16 cellular contexts compared by ENCODE assay signal in genomic region chr20:51042657-51043247, GRCh38. TPM values are rescaled to one million over a fixed set of nuclear protein-coding genes. Genes with fewer than 3 reads are reported as not detected.
DNase-seq lines count a peak whose midpoint lies in the region; ATAC-seq and TF ChIP-seq lines count a peak whose summit lies in the region.
"Had no signal": no experiment of that assay in that cellular context is flagged by ENCODE, and none has a peak within 500 bp of the region (broad histone marks: within the 10 kb centered on the region; RNA-seq: fewer than 3 reads in every experiment).

No MANE protein-coding gene starts in this region.

- H3K4me3 Mint-ChIP-seq in WTC11 (no peak overlapping the region), CD14-positive monocyte (no peak overlapping the region)
- H3K4me3 Mint-ChIP-seq: activated CD4-positive, alpha-beta T cell treated with anti-CD3 and anti-CD28 coated beads, Interleukin-2, amount 10 ng/mL, durations not matched to agents 24 days and 14 days had no signal

- H3K36me3 ChIP-seq in H7 (replicated peaks; ENCODE audit: control insufficient read depth, insufficient read depth, low read length): no peaks in the 10 kb centered on the region
- H3K36me3 ChIP-seq: BLaER1 had no signal

- CTCF ChIA-PET in WTC11 (lab: Charles Lee): interaction anchor here (0.6 to 2.0 kb wide), 22 partner anchors 8 to 275 kb away, joined by 3 to 21 read pairs (median 5); no protein-coding TSS in a partner anchor

- H3K27me3 Mint-ChIP-seq in WTC11 (ENCODE audit: low read depth) (no peaks in the 10 kb centered on the region; the same call in 1 of the 2 replicates), CD14-positive monocyte (ENCODE audit: low read depth in 3 of 3) (peaks cover 0 to 3% (median 2%) of the 10 kb centered on the region in 3 donors)
- H3K27me3 Mint-ChIP-seq: activated CD4-positive, alpha-beta T cell treated with anti-CD3 and anti-CD28 coated beads, Interleukin-2, amount 10 ng/mL, durations not matched to agents 24 days and 14 days had no signal

- ATAC-seq in WTC11 (peak; percentile 93), GM19463 (IDR thresholded peaks at IDR 0.05; ENCODE audit: unreplicated experiment) (no peak)

- H3K27ac Mint-ChIP-seq in WTC11 (no peak overlapping the region), CD14-positive monocyte (no peak overlapping the region)
- H3K27ac Mint-ChIP-seq: activated CD4-positive, alpha-beta T cell treated with anti-CD3 and anti-CD28 coated beads, Interleukin-2, amount 10 ng/mL, durations not matched to agents 24 days and 14 days had no signal

- DNase-seq in AG09309 (ENCODE audit: low read depth): no peak
- DNase-seq in H7: peak; percentile 77
- peak; percentile 65 for DNase-seq in WTC11 (ENCODE audit: low spot score)
- peak; percentile 73 for DNase-seq in iPS-NIHi7 (ENCODE audit: extremely low spot score)
- no peak for DNase-seq in coronary artery (ENCODE audit: low spot score)
- no peak for DNase-seq in CD14-positive monocyte (ENCODE audit: low spot score)
- no peak for DNase-seq in cerebellum (ENCODE audit: low spot score)
- DNase-seq: activated CD4-positive, alpha-beta T cell treated with anti-CD3 and anti-CD28 coated beads, Interleukin-2, amount 10 ng/mL, durations not matched to agents 24 days and 14 days; activated T-cell treated with anti-CD3 and anti-CD28 coated beads, Interleukin-2, amount 50 U/mL, for 48 hours; effector CD8-positive, alpha-beta T cell; EL; NCI-H2171 treated with DMSO at 0.1 percent for 48 hours; stimulated activated CD4-positive, alpha-beta T cell treated with anti-CD3 and anti-CD28 coated beads, Interleukin-4, amount 100 ng/mL, for 1 hour had no signal

- H3K4me1 Mint-ChIP-seq in WTC11: no peaks in the 10 kb centered on the region
- H3K4me1 Mint-ChIP-seq in CD14-positive monocyte: no peaks in the 10 kb centered on the region
- H3K4me1 Mint-ChIP-seq: activated CD4-positive, alpha-beta T cell treated with anti-CD3 and anti-CD28 coated beads, Interleukin-2, amount 10 ng/mL, durations not matched to agents 24 days and 14 days had no signal

- H3K27ac ChIP-seq in coronary artery: no peak overlapping the region

- H3K9me3 Mint-ChIP-seq in WTC11: peaks cover 14% of the 10 kb centered on the region
- peaks cover 0 to 6% (median 3%) of the 10 kb centered on the region in 7 donors for H3K9me3 Mint-ChIP-seq in CD14-positive monocyte
- H3K9me3 Mint-ChIP-seq: activated CD4-positive, alpha-beta T cell treated with anti-CD3 and anti-CD28 coated beads, Interleukin-2, amount 10 ng/mL, durations not matched to agents 24 days and 14 days had no signal

- no peaks in the 10 kb centered on the region for H3K27me3 ChIP-seq in H7 (ENCODE audit: control insufficient read depth, insufficient read depth, low read length)
- H3K27me3 ChIP-seq: BLaER1 had no signal

- H3K36me3 Mint-ChIP-seq in WTC11 (no peaks in the 10 kb centered on the region), CD14-positive monocyte (no peaks in the 10 kb centered on the region)

- POLR2A ChIA-PET in WTC11 (lab: Charles Lee): interaction anchor here (0.6 kb wide), 1 partner anchor 9 kb away, joined by 3 read pairs; no protein-coding TSS in a partner anchor

- H3K4me3 ChIP-seq in AG09309 (ENCODE audit: control insufficient read depth, low read depth, low read length) (no peak overlapping the region), H7 (ENCODE audit: insufficient read depth, low read depth, low read length) (no peak overlapping the region), coronary artery (no peak overlapping the region)
- H3K4me3 ChIP-seq: BLaER1 had no signal

- intact Hi-C loops in CD14-positive monocyte (cut with micrococcal nuclease): no loop called here

- peak; percentile 27 for TF ChIP-seq CTCF in AG09309 (IDR thresholded peaks at IDR 0.05; ENCODE audit: control insufficient read depth, insufficient read depth, low read depth, low read length, missing control alignments)
- 0 out of 2 replicates have a peak, but pooled peaks have one; percentile 27 for TF ChIP-seq CTCF in WTC11 (IDR thresholded peaks at IDR 0.05)
- TF ChIP-seq CTCF in coronary artery (IDR thresholded peaks at IDR 0.05): no peak
- TF ChIP-seq CTCF in CD14-positive monocyte (IDR thresholded peaks at IDR 0.05): no peak

TF ChIP-seq in WTC11, 78 proteins besides CTCF, POLR2A, EP300 and RAD21:
- no peak for TF ChIP-seq EMX1 (CRISPR knock-in tag; IDR thresholded peaks at IDR 0.05)
- no peak for TF ChIP-seq KAT7 (CRISPR knock-in tag; IDR thresholded peaks at IDR 0.05; ENCODE audit: borderline replicate concordance)
- TF ChIP-seq ESRRA (CRISPR knock-in tag; IDR thresholded peaks at IDR 0.05; ENCODE audit: borderline replicate concordance): no peak
- no peak for TF ChIP-seq SMAD3 (CRISPR knock-in tag; IDR thresholded peaks at IDR 0.05; ENCODE audit: borderline replicate concordance)
- TF ChIP-seq TEAD1 (CRISPR knock-in tag; IDR thresholded peaks at IDR 0.05): no peak
- no peak for TF ChIP-seq TP53 (CRISPR knock-in tag; IDR thresholded peaks at IDR 0.05)
- no peak for TF ChIP-seq NFYB (CRISPR knock-in tag; conservative IDR thresholded peaks at IDR 0.05; ENCODE audit: low read depth)
- no peak for TF ChIP-seq ATF6 (CRISPR knock-in tag; IDR thresholded peaks at IDR 0.05)
- TF ChIP-seq RELA (CRISPR knock-in tag; IDR thresholded peaks at IDR 0.05; ENCODE audit: borderline replicate concordance): no peak
- TF ChIP-seq ZNF317 (CRISPR knock-in tag; IDR thresholded peaks at IDR 0.05; ENCODE audit: borderline replicate concordance, low read depth): no peak
- TF ChIP-seq MXD4 (CRISPR knock-in tag; IDR thresholded peaks at IDR 0.05; ENCODE audit: borderline replicate concordance): no peak
- TF ChIP-seq E2F5 (CRISPR knock-in tag; IDR thresholded peaks at IDR 0.05): no peak
- TF ChIP-seq ZMAT4 (CRISPR knock-in tag; IDR thresholded peaks at IDR 0.05): no peak
- TF ChIP-seq SMAD4 (CRISPR knock-in tag; IDR thresholded peaks at IDR 0.05): no peak
- no peak for TF ChIP-seq JUN (CRISPR knock-in tag; IDR thresholded peaks at IDR 0.05)
- no peak for TF ChIP-seq ATF1 (CRISPR knock-in tag; IDR thresholded peaks at IDR 0.05)
- TF ChIP-seq GABPB1 (CRISPR knock-in tag; IDR thresholded peaks at IDR 0.05): no peak
- TF ChIP-seq NFE2L1 (CRISPR knock-in tag; IDR thresholded peaks at IDR 0.05): no peak
- no peak for TF ChIP-seq NR3C1 (CRISPR knock-in tag; conservative IDR thresholded peaks at IDR 0.05; ENCODE audit: low read depth)

RNA-seq across cellular contexts. Expression of gene KCNG1, which starts 19.8 kb away (rescaled TPM):
- total RNA-seq in H7 (2014; rRNA removed; shearing (Covaris generic)): 116 and 174 TPM in 2 replicates
- total RNA-seq in WTC11 (2021): 31.2 to 34.6 TPM (median 31.6 TPM) in 3 replicates
- not detected for polyA plus RNA-seq in CD14-positive monocyte
- 3.5 TPM for total RNA-seq in cerebellum
- total RNA-seq: T-helper 2 cell treated with Interferon-gamma antibody and Interleukin-4, amounts not matched to agents 100 ng/mL and 5 ng/mL, for 36 hours had no signal

Comparison
In these comparisons a context has a peak if more than half of its experiments do, and no peak if none do; other contexts are left out.
1. DNase-seq: peak in H7 (single experiment), WTC11 (single experiment) and iPS-NIHi7 (single experiment); none in AG09309 (single experiment), coronary artery (single experiment), CD14-positive monocyte (single experiment) and cerebellum (single experiment).
2. CTCF ChIP-seq: peak in AG09309 (single experiment) and WTC11 (single experiment); none in coronary artery (single experiment) and CD14-positive monocyte (single experiment).